In genomic region chr3:42503251-42503924, GRCh38 we compare ENCODE assay signal across 9 cellular contexts. TPM values are rescaled to one million over a fixed set of nuclear protein-coding genes. Genes with fewer than 3 reads are reported as not detected.
DNase-seq lines count a peak whose midpoint lies in the region; ATAC-seq and TF ChIP-seq lines count a peak whose summit lies in the region.
"Had no signal": no experiment of that assay in that cellular context is flagged by ENCODE, and none has a peak within 500 bp of the region (broad histone marks: within the 10 kb centered on the region; RNA-seq: fewer than 3 reads in every experiment).

No MANE protein-coding gene starts in this region.

- DNase-seq in GM23338 (ENCODE audit: low spot score), result no peak
- DNase-seq in WERI-Rb-1, result peak; percentile 1
- no peak for DNase-seq in hepatocyte (ENCODE audit: low spot score)
- no peak for DNase-seq in psoas muscle
- DNase-seq: amniotic stem cell had no signal

- H3F3A ChIP-seq in GM23338 (replicated peaks; ENCODE audit: low read depth), result no peaks in the 10 kb centered on the region

- peak overlapping the region; percentile 100 for H3K4me2 ChIP-seq in GM23338
- peak overlapping the region; percentile 94 for H3K4me2 ChIP-seq in hepatocyte

- H3K9me3 ChIP-seq in WERI-Rb-1 (ENCODE audit: severe bottlenecking), result no peaks in the 10 kb centered on the region
- H3K9me3 ChIP-seq in hepatocyte (ENCODE audit: low read depth), result no peaks in the 10 kb centered on the region
- H3K9me3 ChIP-seq in psoas muscle, result no peaks in the 10 kb centered on the region

- H3K27ac ChIP-seq in GM23338 (ENCODE audit: low read depth) (no peak overlapping the region), WERI-Rb-1 (no peak overlapping the region), hepatocyte (peak overlapping the region; percentile 98), psoas muscle (no peak overlapping the region)

- peak overlapping the region; percentile 78 for H3K4me3 Mint-ChIP-seq in GM23338

- H3K4me1 Mint-ChIP-seq in GM23338, result peaks cover 35% of the 10 kb centered on the region

- intact Hi-C loops in psoas muscle (cut with DNase I), result no loop called here

- no peak for ATAC-seq in GM23338
- ATAC-seq in psoas muscle, result no peak
- ATAC-seq in GM18519 (IDR thresholded peaks at IDR 0.05; ENCODE audit: low FRiP score, unreplicated experiment), result no peak
- ATAC-seq in HG03571 (IDR thresholded peaks at IDR 0.05; ENCODE audit: unreplicated experiment), result no peak
- no peak for ATAC-seq in HG02759 (IDR thresholded peaks at IDR 0.05; ENCODE audit: unreplicated experiment)
- no peak for ATAC-seq in HG03159 (IDR thresholded peaks at IDR 0.05; ENCODE audit: unreplicated experiment)

- peaks cover 3% of the 10 kb centered on the region; the same call in 1 of the 3 replicates for H3K9me3 Mint-ChIP-seq in GM23338

- H3K27ac Mint-ChIP-seq in GM23338, result no peak overlapping the region

- WGBS in hepatocyte (ENCODE audit: low lambda C conversion rate, missing lambda C conversion rate), result 83% methylated on average over 4 of the region's 4 CpGs
- 66 to 73% (median 70%) methylated on average over 4 of the region's 4 CpGs for WGBS in psoas muscle, 3 donors

- H3K79me2 ChIP-seq in GM23338 (replicated peaks; ENCODE audit: insufficient read depth) (no peaks in the 10 kb centered on the region), hepatocyte (peaks cover 6% of the 10 kb centered on the region)

- H3K9me2 ChIP-seq in GM23338 (ENCODE audit: insufficient read depth), result no peaks in the 10 kb centered on the region
- no peaks in the 10 kb centered on the region for H3K9me2 ChIP-seq in hepatocyte (replicated peaks; ENCODE audit: insufficient read depth)

- H3K4me1 ChIP-seq in GM23338 (ENCODE audit: insufficient read depth), result peaks cover 17% of the 10 kb centered on the region
- H3K4me1 ChIP-seq in hepatocyte (ENCODE audit: insufficient read depth), result peaks cover 42% of the 10 kb centered on the region
- peaks cover 8% of the 10 kb centered on the region for H3K4me1 ChIP-seq in psoas muscle

- peak overlapping the region; percentile 96 for H3K4me3 ChIP-seq in GM23338
- no peak overlapping the region for H3K4me3 ChIP-seq in WERI-Rb-1 (ENCODE audit: low read depth, low read length)
- H3K4me3 ChIP-seq in hepatocyte, result peak overlapping the region; percentile 90
- H3K4me3 ChIP-seq in psoas muscle, result peak overlapping the region; percentile 61

- H3K36me3 Mint-ChIP-seq in GM23338 (ENCODE audit: low read depth), result no peaks in the 10 kb centered on the region; the same call in 2 of the 3 replicates

- H4K20me1 ChIP-seq in GM23338 (replicated peaks; ENCODE audit: insufficient read depth) (no peaks in the 10 kb centered on the region; the same call in 1 of the 2 replicates), hepatocyte (ENCODE audit: insufficient read depth, poor library complexity, severe bottlenecking) (no peaks in the 10 kb centered on the region)

- H3K27me3 Mint-ChIP-seq in GM23338 (ENCODE audit: insufficient read depth, low read depth, poor library complexity), result peaks cover 42% of the 10 kb centered on the region

- no peak for TF ChIP-seq CTCF in GM23338 (conservative IDR thresholded peaks at IDR 0.05; ENCODE audit: low read depth in 2 of 2)
- no peak for TF ChIP-seq CTCF in WERI-Rb-1 (IDR thresholded peaks at IDR 0.05; ENCODE audit: low read depth, low read length)
- no peak for TF ChIP-seq CTCF in hepatocyte (IDR thresholded peaks at IDR 0.05; ENCODE audit: poor library complexity)
- TF ChIP-seq CTCF in psoas muscle (IDR thresholded peaks at IDR 0.05), result no peak

- H3K36me3 ChIP-seq in GM23338 (ENCODE audit: insufficient read depth), result no peaks in the 10 kb centered on the region
- no peaks in the 10 kb centered on the region for H3K36me3 ChIP-seq in WERI-Rb-1
- no peaks in the 10 kb centered on the region for H3K36me3 ChIP-seq in hepatocyte (replicated peaks; ENCODE audit: insufficient read depth, low read depth)
- no peaks in the 10 kb centered on the region for H3K36me3 ChIP-seq in psoas muscle (ENCODE audit: insufficient read depth in 1 of 2, low read depth in 1 of 2)

- H3K27me3 ChIP-seq in GM23338 (ENCODE audit: insufficient read depth) (peaks cover 51% of the 10 kb centered on the region), WERI-Rb-1 (ENCODE audit: insufficient read depth, low read depth, severe bottlenecking) (no peaks in the 10 kb centered on the region), hepatocyte (peaks cover 34% of the 10 kb centered on the region), psoas muscle (ENCODE audit: insufficient read depth in 3 of 3, low read length in 2 of 3) (peaks cover 0 to 36% (median 15%) of the 10 kb centered on the region in 3 donors)

- H2AFZ ChIP-seq in GM23338 (no peak overlapping the region; the same call in 1 of the 2 replicates), hepatocyte (no peak overlapping the region)

TF ChIP-seq in GM23338, 12 proteins besides CTCF, POLR2A, EP300 and RAD21 (continues in another document):
- TF ChIP-seq NANOG (IDR thresholded peaks at IDR 0.05; ENCODE audit: borderline replicate concordance), result no peak
- no peak for TF ChIP-seq JUNB (IDR thresholded peaks at IDR 0.05; ENCODE audit: unreplicated experiment)
- TF ChIP-seq EZH2 (IDR thresholded peaks at IDR 0.05; ENCODE audit: low read depth, unreplicated experiment), result no peak
- TF ChIP-seq, protein P1, sequence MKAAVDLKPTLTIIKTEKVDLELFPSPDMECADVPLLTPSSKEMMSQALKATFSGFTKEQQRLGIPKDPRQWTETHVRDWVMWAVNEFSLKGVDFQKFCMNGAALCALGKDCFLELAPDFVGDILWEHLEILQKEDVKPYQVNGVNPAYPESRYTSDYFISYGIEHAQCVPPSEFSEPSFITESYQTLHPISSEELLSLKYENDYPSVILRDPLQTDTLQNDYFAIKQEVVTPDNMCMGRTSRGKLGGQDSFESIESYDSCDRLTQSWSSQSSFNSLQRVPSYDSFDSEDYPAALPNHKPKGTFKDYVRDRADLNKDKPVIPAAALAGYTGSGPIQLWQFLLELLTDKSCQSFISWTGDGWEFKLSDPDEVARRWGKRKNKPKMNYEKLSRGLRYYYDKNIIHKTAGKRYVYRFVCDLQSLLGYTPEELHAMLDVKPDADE (IDR thresholded peaks at IDR 0.05), result no peak
- no peak for TF ChIP-seq POLR2AphosphoS5 (IDR thresholded peaks at IDR 0.05; ENCODE audit: low read depth)
- TF ChIP-seq, protein P2, sequence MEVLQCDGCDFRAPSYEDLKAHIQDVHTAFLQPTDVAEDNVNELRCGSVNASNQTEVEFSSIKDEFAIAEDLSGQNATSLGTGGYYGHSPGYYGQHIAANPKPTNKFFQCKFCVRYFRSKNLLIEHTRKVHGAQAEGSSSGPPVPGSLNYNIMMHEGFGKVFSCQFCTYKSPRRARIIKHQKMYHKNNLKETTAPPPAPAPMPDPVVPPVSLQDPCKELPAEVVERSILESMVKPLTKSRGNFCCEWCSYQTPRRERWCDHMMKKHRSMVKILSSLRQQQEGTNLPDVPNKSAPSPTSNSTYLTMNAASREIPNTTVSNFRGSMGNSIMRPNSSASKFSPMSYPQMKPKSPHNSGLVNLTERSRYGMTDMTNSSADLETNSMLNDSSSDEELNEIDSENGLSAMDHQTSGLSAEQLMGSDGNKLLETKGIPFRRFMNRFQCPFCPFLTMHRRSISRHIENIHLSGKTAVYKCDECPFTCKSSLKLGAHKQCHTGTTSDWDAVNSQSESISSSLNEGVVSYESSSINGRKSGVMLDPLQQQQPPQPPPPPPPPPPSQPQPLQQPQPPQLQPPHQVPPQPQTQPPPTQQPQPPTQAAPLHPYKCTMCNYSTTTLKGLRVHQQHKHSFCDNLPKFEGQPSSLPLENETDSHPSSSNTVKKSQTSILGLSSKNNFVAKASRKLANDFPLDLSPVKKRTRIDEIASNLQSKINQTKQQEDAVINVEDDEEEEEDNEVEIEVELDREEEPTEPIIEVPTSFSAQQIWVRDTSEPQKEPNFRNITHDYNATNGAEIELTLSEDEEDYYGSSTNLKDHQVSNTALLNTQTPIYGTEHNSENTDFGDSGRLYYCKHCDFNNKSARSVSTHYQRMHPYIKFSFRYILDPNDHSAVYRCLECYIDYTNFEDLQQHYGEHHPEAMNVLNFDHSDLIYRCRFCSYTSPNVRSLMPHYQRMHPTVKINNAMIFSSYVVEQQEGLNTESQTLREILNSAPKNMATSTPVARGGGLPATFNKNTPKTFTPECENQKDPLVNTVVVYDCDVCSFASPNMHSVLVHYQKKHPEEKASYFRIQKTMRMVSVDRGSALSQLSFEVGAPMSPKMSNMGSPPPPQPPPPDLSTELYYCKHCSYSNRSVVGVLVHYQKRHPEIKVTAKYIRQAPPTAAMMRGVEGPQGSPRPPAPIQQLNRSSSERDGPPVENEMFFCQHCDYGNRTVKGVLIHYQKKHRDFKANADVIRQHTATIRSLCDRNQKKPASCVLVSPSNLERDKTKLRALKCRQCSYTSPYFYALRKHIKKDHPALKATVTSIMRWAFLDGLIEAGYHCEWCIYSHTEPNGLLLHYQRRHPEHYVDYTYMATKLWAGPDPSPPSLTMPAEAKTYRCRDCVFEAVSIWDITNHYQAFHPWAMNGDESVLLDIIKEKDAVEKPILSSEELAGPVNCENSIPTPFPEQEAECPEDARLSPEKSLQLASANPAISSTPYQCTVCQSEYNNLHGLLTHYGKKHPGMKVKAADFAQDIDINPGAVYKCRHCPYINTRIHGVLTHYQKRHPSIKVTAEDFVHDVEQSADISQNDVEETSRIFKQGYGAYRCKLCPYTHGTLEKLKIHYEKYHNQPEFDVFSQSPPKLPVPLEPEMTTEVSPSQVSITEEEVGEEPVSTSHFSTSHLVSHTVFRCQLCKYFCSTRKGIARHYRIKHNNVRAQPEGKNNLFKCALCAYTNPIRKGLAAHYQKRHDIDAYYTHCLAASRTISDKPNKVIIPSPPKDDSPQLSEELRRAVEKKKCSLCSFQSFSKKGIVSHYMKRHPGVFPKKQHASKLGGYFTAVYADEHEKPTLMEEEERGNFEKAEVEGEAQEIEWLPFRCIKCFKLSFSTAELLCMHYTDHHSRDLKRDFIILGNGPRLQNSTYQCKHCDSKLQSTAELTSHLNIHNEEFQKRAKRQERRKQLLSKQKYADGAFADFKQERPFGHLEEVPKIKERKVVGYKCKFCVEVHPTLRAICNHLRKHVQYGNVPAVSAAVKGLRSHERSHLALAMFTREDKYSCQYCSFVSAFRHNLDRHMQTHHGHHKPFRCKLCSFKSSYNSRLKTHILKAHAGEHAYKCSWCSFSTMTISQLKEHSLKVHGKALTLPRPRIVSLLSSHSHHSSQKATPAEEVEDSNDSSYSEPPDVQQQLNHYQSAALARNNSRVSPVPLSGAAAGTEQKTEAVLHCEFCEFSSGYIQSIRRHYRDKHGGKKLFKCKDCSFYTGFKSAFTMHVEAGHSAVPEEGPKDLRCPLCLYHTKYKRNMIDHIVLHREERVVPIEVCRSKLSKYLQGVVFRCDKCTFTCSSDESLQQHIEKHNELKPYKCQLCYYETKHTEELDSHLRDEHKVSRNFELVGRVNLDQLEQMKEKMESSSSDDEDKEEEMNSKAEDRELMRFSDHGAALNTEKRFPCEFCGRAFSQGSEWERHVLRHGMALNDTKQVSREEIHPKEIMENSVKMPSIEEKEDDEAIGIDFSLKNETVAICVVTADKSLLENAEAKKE (CRISPR knock-in tag; IDR thresholded peaks at IDR 0.05), result no peak

RNA-seq across cellular contexts. Expression of gene VIPR1, which starts 0.9 kb away (rescaled TPM):
- total RNA-seq in GM23338 (2014; rRNA removed; shearing (Covaris generic)), result 13.9 and 19.3 TPM in 2 replicates
- 4.9 and 6.3 TPM in 2 replicates for polyA plus RNA-seq in GM23338 (2016; fragmentation: Nextera tagmentation; extraction: Ambion mirVana)
- total RNA-seq in hepatocyte, result 12.2 and 19.2 TPM in 2 replicates
- 17.3 and 17.5 TPM in 2 replicates for polyA plus RNA-seq in hepatocyte
- 1 to 10 TPM in 2 of 4 donors, under 1 TPM in 2; 0.37 to 1.8 (median 1.0) TPM for total RNA-seq in psoas muscle
- under 1 TPM; 0.28 to 0.95 (median 0.69) TPM for polyA plus RNA-seq in psoas muscle
